ENCODE assay signal across 29 cellular contexts in genomic region chr3:188534633-188535032, GRCh38.
DNase-seq lines count a peak whose midpoint lies in the region; ATAC-seq and TF ChIP-seq lines count a peak whose summit lies in the region.
"Had no signal": no experiment of that assay in that cellular context is flagged by ENCODE, and none has a peak within 500 bp of the region (broad histone marks: within the 10 kb centered on the region; RNA-seq: fewer than 3 reads in every experiment).

No MANE protein-coding gene starts in this region.

- H3K9me3 ChIP-seq in PC-3 (ENCODE audit: low read length): no peaks in the 10 kb centered on the region
- H3K9me3 ChIP-seq in mesenchymal stem cell (ENCODE audit: control insufficient read depth, low read length): no peaks in the 10 kb centered on the region
- H3K9me3 ChIP-seq: BLaER1, neutrophil, psoas muscle, sigmoid colon, tibial nerve had no signal

- H4K91ac ChIP-seq in mesenchymal stem cell (ENCODE audit: low read length): no peak overlapping the region

- no peak overlapping the region for H2BK120ac ChIP-seq in mesenchymal stem cell (ENCODE audit: low read depth, low read length)

- intact Hi-C loops in PC-3 (cut with micrococcal nuclease): loop anchor here (10.0 kb wide), 1 partner anchor 150 kb away; no protein-coding TSS in a partner anchor

- H2BK15ac ChIP-seq in mesenchymal stem cell (ENCODE audit: low read depth, poor library complexity, severe bottlenecking): no peak overlapping the region

- H3K18ac ChIP-seq in mesenchymal stem cell (ENCODE audit: low read depth in 1 of 2, low read length in 2 of 2): no peak overlapping the region

- H2AK5ac ChIP-seq in mesenchymal stem cell (ENCODE audit: low read length, severe bottlenecking): no peak overlapping the region

- H3K79me2 ChIP-seq in PC-3 (ENCODE audit: low read length): no peaks in the 10 kb centered on the region

- H3K79me1 ChIP-seq in mesenchymal stem cell (replicated peaks; ENCODE audit: low read length, poor library complexity, severe bottlenecking): peaks cover 18% of the 10 kb centered on the region

- no peaks in the 10 kb centered on the region for H3K27me3 ChIP-seq in PC-3 (ENCODE audit: low read length)
- H3K27me3 ChIP-seq in brain microvascular endothelial cell (replicated peaks): no peaks in the 10 kb centered on the region
- no peaks in the 10 kb centered on the region for H3K27me3 ChIP-seq in mesenchymal stem cell (ENCODE audit: control insufficient read depth in 1 of 2, insufficient read depth in 1 of 2, low read length in 2 of 2)
- H3K27me3 ChIP-seq: BLaER1, neutrophil, sigmoid colon, tibial nerve had no signal

- ATAC-seq in PC-3: no peak
- no peak for ATAC-seq in GM19324 (IDR thresholded peaks at IDR 0.05; ENCODE audit: low FRiP score, unreplicated experiment)
- ATAC-seq: activated CD8-positive, alpha-beta T cell treated with anti-CD3 and anti-CD28 coated beads, Interleukin-2, amount 10 ng/mL, durations not matched to agents 7 days and 5 days; activated T-helper 17 cell treated with anti-CD3 and anti-CD28 coated beads, Interleukin-2, amount 50 U/mL, for 72 hours; K562 had no signal

- WGBS in mesenchymal stem cell: no CpG with 5 or more reads among the region's 1 CpG

- H3K4me3 ChIP-seq in PC-3 (ENCODE audit: low read length) (no peak overlapping the region), brain microvascular endothelial cell (ENCODE audit: low read depth, low read length) (no peak overlapping the region), mesenchymal stem cell (ENCODE audit: insufficient read depth in 1 of 2, low read depth in 1 of 2, low read length in 2 of 2) (no peak overlapping the region)
- H3K4me3 ChIP-seq: BLaER1, coronary artery, K562, psoas muscle, sigmoid colon, tibial nerve had no signal

- H3K4ac ChIP-seq in mesenchymal stem cell (ENCODE audit: low read depth in 1 of 2, low read length in 2 of 2): no peak overlapping the region

- H2BK5ac ChIP-seq in mesenchymal stem cell (ENCODE audit: low read depth, low read length, poor library complexity, severe bottlenecking): no peak overlapping the region

- H3K4me2 ChIP-seq in PC-3 (ENCODE audit: low read length) (no peak overlapping the region), mesenchymal stem cell (ENCODE audit: low read length, poor library complexity, severe bottlenecking) (no peak overlapping the region)
- H3K4me2 ChIP-seq: BLaER1 had no signal

- POLR2A ChIA-PET in PC-3 (lab: Charles Lee; ENCODE audit: unreplicated experiment): no interaction called here

- no peak overlapping the region for H4K8ac ChIP-seq in mesenchymal stem cell (ENCODE audit: low read length)

- TF ChIP-seq CTCF in PC-3 (conservative IDR thresholded peaks at IDR 0.05; ENCODE audit: low read depth, low read length): no peak
- TF ChIP-seq CTCF in brain microvascular endothelial cell (IDR thresholded peaks at IDR 0.05; ENCODE audit: low read depth, low read length, missing control alignments): no peak

- no peak overlapping the region for H3K23ac ChIP-seq in mesenchymal stem cell (ENCODE audit: low read length in 2 of 2)

- no peaks in the 10 kb centered on the region for H3K9me2 ChIP-seq in PC-3 (replicated peaks; ENCODE audit: low read length)

- H3F3A ChIP-seq in PC-3 (ENCODE audit: low read length, unreplicated experiment): no peaks in the 10 kb centered on the region

- H2AFZ ChIP-seq in PC-3 (ENCODE audit: low read length) (no peak overlapping the region), mesenchymal stem cell (ENCODE audit: low read depth, low read length) (no peak overlapping the region)

- DNase-seq in EH (ENCODE audit: low read depth) (peak; percentile 56), PC-3 (peak; percentile 27), brain microvascular endothelial cell (no peak), mesenchymal stem cell (no peak), NCI-H2029 treated with DMSO at 0.1 percent for 48 hours (lab: John Stamatoyannopoulos, UW) (no peak), DMS153 (lab: John Stamatoyannopoulos, UW) (no peak), NCI-H510A (lab: John Stamatoyannopoulos, UW) (no peak)
- DNase-seq: activated CD4-positive, alpha-beta T cell treated with anti-CD3 and anti-CD28 coated beads for 1 hour; activated CD8-positive, alpha-beta T cell treated with anti-CD3 and anti-CD28 coated beads, Interleukin-2, amount 10 ng/mL, durations not matched to agents 7 days and 5 days; activated naive CD4-positive, alpha-beta T cell treated with anti-CD3 and anti-CD28 coated beads, Interleukin-2, amount 10 ng/mL, durations not matched to agents 7 days and 5 days; amygdala; effector CD8-positive, alpha-beta T cell; immature natural killer cell; NCI-H1092 treated with DMSO at 0.1 percent for 48 hours; NCI-H187; NCI-H2171; NCI-H510A treated with DMSO at 0.1 percent for 48 hours; psoas muscle; Right ventricle myocardium superior; sigmoid colon; stimulated activated CD4-positive, alpha-beta T cell treated with anti-CD3 and anti-CD28 coated beads, Interleukin-15, amount 100 ng/mL, for 24 hours; stimulated activated CD4-positive, alpha-beta T cell treated with anti-CD3 and anti-CD28 coated beads, Interleukin-4, amount 100 ng/mL, for 4 hours had no signal

- no peaks in the 10 kb centered on the region for H4K20me1 ChIP-seq in PC-3 (ENCODE audit: low read length)
- H4K20me1 ChIP-seq: BLaER1 had no signal

- H3K36me3 ChIP-seq in PC-3 (ENCODE audit: low read depth, low read length) (no peaks in the 10 kb centered on the region), brain microvascular endothelial cell (replicated peaks) (no peaks in the 10 kb centered on the region), mesenchymal stem cell (ENCODE audit: control insufficient read depth in 1 of 2, insufficient read depth in 2 of 2, low read depth in 1 of 2, low read length in 2 of 2) (no peaks in the 10 kb centered on the region)
- H3K36me3 ChIP-seq: BLaER1, neutrophil, sigmoid colon, tibial nerve had no signal

- H3K27ac ChIP-seq in PC-3 (ENCODE audit: low read length) (no peak overlapping the region), brain microvascular endothelial cell (peak overlapping the region; percentile 23), mesenchymal stem cell (ENCODE audit: low read length, poor library complexity, severe bottlenecking) (peak overlapping the region; percentile 75)
- H3K27ac ChIP-seq: BLaER1, coronary artery, neutrophil, psoas muscle had no signal

- H3K14ac ChIP-seq in mesenchymal stem cell (ENCODE audit: low read length in 2 of 2): no peak overlapping the region

- no TSS peak for BruUV-seq in PC-3 (replicated peaks; lab: Mats Ljungman, UMichigan)

- no peak overlapping the region for H2BK12ac ChIP-seq in mesenchymal stem cell (ENCODE audit: low read length in 2 of 2)

- H3K4me1 ChIP-seq in PC-3 (ENCODE audit: insufficient read depth, low read length) (peaks cover 37% of the 10 kb centered on the region), mesenchymal stem cell (ENCODE audit: control insufficient read depth, insufficient read depth, low read depth, low read length) (peaks cover 2% of the 10 kb centered on the region)
- H3K4me1 ChIP-seq: BLaER1 had no signal

- in situ Hi-C loops in brain microvascular endothelial cell (cut with HindIII; ENCODE audit: low pct_ligation_motif_present, low sequenced_read_pairs): no loop called here

- CTCF ChIA-PET in PC-3 (lab: Charles Lee): no interaction called here

- no peak overlapping the region for H3K9ac ChIP-seq in PC-3 (ENCODE audit: low read length)
- H3K9ac ChIP-seq in mesenchymal stem cell (ENCODE audit: low read length): no peak overlapping the region
- H3K9ac ChIP-seq: BLaER1 had no signal

Comparison
In these comparisons a context has a peak if more than half of its experiments do, and no peak if none do; other contexts are left out.
1. DNase-seq: peak in EH (single experiment) and PC-3 (single experiment); none in brain microvascular endothelial cell (single experiment), mesenchymal stem cell (single experiment), NCI-H2029 treated with DMSO at 0.1 percent for 48 hours (single experiment), DMS153 (single experiment) and NCI-H510A (single experiment).